15 cellular contexts compared by ENCODE assay signal in the genomic region with DNA sequence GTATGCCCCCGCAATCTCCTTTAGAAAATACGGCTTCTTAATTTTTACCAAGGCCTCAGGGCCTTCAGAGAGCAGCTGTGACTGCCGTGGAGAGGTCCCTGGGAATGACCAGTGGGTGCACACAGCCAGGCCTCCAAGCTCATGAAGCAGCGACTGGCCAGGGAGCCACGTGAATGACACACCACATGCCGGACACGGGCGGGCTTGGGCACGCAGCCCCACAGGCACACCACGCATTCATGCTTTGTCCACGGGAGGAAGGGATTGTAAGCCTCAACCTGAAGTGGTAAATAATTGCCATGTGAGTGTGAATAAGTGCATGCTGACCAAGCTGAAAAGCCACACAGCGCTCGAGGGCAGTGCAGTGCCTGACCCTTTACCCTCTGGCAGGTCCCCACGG.
"Had no signal": no experiment of that assay in that cellular context is flagged by ENCODE, and none has a peak within 500 bp of the region (broad histone marks: within the 10 kb centered on the region; RNA-seq: fewer than 3 reads in every experiment).

No MANE protein-coding gene starts in this region.

- DNase-seq: activated CD4-positive, alpha-beta T cell treated with anti-CD3 and anti-CD28 coated beads for 48 hours; activated CD4-positive, CD25-positive, alpha-beta regulatory T cell; activated CD8-positive, alpha-beta T cell treated with anti-CD3 and anti-CD28 coated beads for 36 hours; activated gamma-delta T cell treated with Interleukin-2 at 50 U/mL for 16 hours; activated naive CD8-positive, alpha-beta T cell treated with anti-CD3 and anti-CD28 coated beads for 36 hours; amniotic stem cell; ovary; psoas muscle; right cardiac atrium; small intestine; stimulated activated CD4-positive, alpha-beta T cell treated with anti-CD3 and anti-CD28 coated beads, Interleukin-4, amount 100 ng/mL, for 1 hour; T-cell; upper lobe of right lung had no signal

- ATAC-seq: activated CD8-positive, alpha-beta T cell treated with anti-CD3 and anti-CD28 coated beads for 36 hours; psoas muscle; right cardiac atrium; T-cell; upper lobe of right lung had no signal

- H3K36me3 ChIP-seq: ovary, thoracic aorta, upper lobe of right lung had no signal

- H3K4me3 ChIP-seq: ovary, psoas muscle, thoracic aorta, upper lobe of right lung had no signal

- H3K9me3 ChIP-seq: ovary, psoas muscle, thoracic aorta, upper lobe of right lung had no signal

- H3K27ac ChIP-seq: ovary, psoas muscle, thoracic aorta, upper lobe of right lung had no signal

- H3K9me3 Mint-ChIP-seq: activated CD8-positive, alpha-beta T cell treated with anti-CD3 and anti-CD28 coated beads for 36 hours; activated naive CD8-positive, alpha-beta T cell treated with anti-CD3 and anti-CD28 coated beads for 36 hours; nephron; T-cell had no signal

- H3K27me3 ChIP-seq: ovary, upper lobe of right lung had no signal

- H3K27me3 Mint-ChIP-seq: activated CD8-positive, alpha-beta T cell treated with anti-CD3 and anti-CD28 coated beads for 36 hours; activated naive CD8-positive, alpha-beta T cell treated with anti-CD3 and anti-CD28 coated beads for 36 hours; T-cell had no signal

- H3K27ac Mint-ChIP-seq: activated CD8-positive, alpha-beta T cell treated with anti-CD3 and anti-CD28 coated beads for 36 hours; activated naive CD8-positive, alpha-beta T cell treated with anti-CD3 and anti-CD28 coated beads for 36 hours; T-cell had no signal

- H3K4me3 Mint-ChIP-seq: activated CD8-positive, alpha-beta T cell treated with anti-CD3 and anti-CD28 coated beads for 36 hours; activated naive CD8-positive, alpha-beta T cell treated with anti-CD3 and anti-CD28 coated beads for 36 hours; nephron; T-cell had no signal

- H3K4me1 ChIP-seq: psoas muscle, upper lobe of right lung had no signal

- H3K4me1 Mint-ChIP-seq: nephron had no signal
